In the genomic region with DNA sequence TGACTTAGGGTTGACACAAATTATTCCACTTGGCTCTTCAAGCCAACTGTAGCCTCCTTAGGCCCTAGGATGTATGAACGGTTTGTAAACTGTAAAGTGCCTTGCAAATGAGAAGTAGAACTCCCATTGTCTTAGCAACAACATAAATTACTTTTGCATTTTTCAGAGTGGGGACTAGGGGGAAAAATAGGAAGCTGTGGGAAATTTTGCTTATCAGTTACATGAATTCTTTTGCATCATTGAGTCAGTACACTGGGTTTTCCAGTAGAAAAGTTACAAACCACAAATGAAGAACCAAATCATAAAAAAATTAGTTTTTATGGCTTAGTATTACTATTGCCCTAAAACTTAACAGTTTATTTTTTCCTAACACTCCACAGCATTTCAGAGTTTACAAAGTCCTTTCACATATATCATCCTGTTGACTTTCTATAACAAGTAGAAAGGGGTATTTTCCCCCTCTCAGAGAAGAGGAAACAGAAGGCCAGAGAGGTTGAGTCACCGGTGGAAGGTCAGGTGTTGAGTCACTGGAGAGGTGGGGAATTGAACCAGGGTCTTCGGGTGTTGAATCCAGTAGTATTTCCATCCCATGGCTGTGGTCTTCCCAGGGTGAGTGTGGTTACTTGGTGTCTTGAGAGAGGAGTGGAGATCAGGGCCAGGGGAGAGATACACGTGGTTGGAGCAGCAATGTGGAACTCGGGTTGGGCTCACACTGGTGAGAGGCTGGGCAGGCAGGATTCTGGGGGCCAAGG, we compare ENCODE assay signal across 17 cellular contexts.
A peak's percentile ranks its signal among the peaks of the same experiment; 100 is the strongest.
DNase-seq lines count a peak whose midpoint lies in the region; ATAC-seq and TF ChIP-seq lines count a peak whose summit lies in the region.
"Had no signal": no experiment of that assay in that cellular context is flagged by ENCODE, and none has a peak within 500 bp of the region (broad histone marks: within the 10 kb centered on the region; RNA-seq: fewer than 3 reads in every experiment).

No MANE protein-coding gene starts in this region.

- no peak for TF ChIP-seq RAD21 in IMR-90 (IDR thresholded peaks at IDR 0.05; ENCODE audit: low read length)

- H3K9me3 Mint-ChIP-seq in stimulated activated effector memory CD8-positive, alpha-beta T cell treated with anti-CD3 and anti-CD28 coated beads, Interleukin-12 subunit alpha, Interleukin-12 subunit beta, amount 100 ng/mL, for 72 hours: no peaks in the 10 kb centered on the region
- H3K9me3 Mint-ChIP-seq in H9: no peaks in the 10 kb centered on the region
- H3K9me3 Mint-ChIP-seq: mesothelial cell of epicardium had no signal

- in situ Hi-C loops in IMR-90 (cut with MboI; ENCODE audit: low sequenced_read_pairs) (loop anchor here (5.0 to 10.0 kb wide), 3 partner anchors 1208 to 1418 kb away; no protein-coding TSS in a partner anchor), brain microvascular endothelial cell (cut with HindIII; ENCODE audit: low pct_ligation_motif_present, low sequenced_read_pairs) (loop anchor here (10.0 kb wide), 1 partner anchor 1298 kb away; no protein-coding TSS in a partner anchor)

- no peak overlapping the region for H2BK20ac ChIP-seq in IMR-90 (ENCODE audit: low read depth, low read length)
- H2BK20ac ChIP-seq in H9 (ENCODE audit: low read depth, low read length, poor library complexity, severe bottlenecking): no peak overlapping the region

- no peaks in the 10 kb centered on the region for H3K36me3 Mint-ChIP-seq in stimulated activated effector memory CD8-positive, alpha-beta T cell treated with anti-CD3 and anti-CD28 coated beads, Interleukin-12 subunit alpha, Interleukin-12 subunit beta, amount 100 ng/mL, for 72 hours
- no peaks in the 10 kb centered on the region for H3K36me3 Mint-ChIP-seq in H9 (ENCODE audit: insufficient read depth in 1 of 3, low read depth in 3 of 3)
- H3K36me3 Mint-ChIP-seq: mesothelial cell of epicardium had no signal

- H2BK5ac ChIP-seq in IMR-90 (ENCODE audit: low read depth, low read length, poor library complexity, severe bottlenecking) (no peak overlapping the region), H9 (ENCODE audit: insufficient read length, low read length) (no peak overlapping the region)

- no peak overlapping the region for H3K9ac ChIP-seq in IMR-90 (ENCODE audit: low read depth, low read length)
- H3K9ac ChIP-seq in H9 (ENCODE audit: extremely low read depth, insufficient read length, low read length): no peak overlapping the region

- TF ChIP-seq POLR2A in IMR-90 (IDR thresholded peaks at IDR 0.05; ENCODE audit: low read depth, low read length): no peak

- WGBS in IMR-90 (ENCODE audit: extremely low coverage in 2 of 2, insufficient read length in 1 of 2), 2 experiments: 94% methylated on average over 2 of the region's 5 CpGs; no CpG with 5 or more reads in 1 of the 2 experiments
- WGBS in H9 (ENCODE audit: extremely low coverage, insufficient read length, low lambda C conversion rate): no CpG with 5 or more reads among the region's 5 CpGs

- POLR2A ChIA-PET in IMR-90 (lab: Charles Lee; ENCODE audit: unreplicated experiment): no interaction called here

- no peaks in the 10 kb centered on the region for H3K36me3 ChIP-seq in IMR-90 (ENCODE audit: control insufficient read depth, insufficient read depth, low read length)
- H3K36me3 ChIP-seq in brain microvascular endothelial cell (replicated peaks): no peaks in the 10 kb centered on the region
- H3K36me3 ChIP-seq: spleen, tibial artery had no signal

- H2BK15ac ChIP-seq in IMR-90 (ENCODE audit: low read depth, low read length) (no peak overlapping the region), H9 (ENCODE audit: low read depth, low read length) (no peak overlapping the region)

- dilution Hi-C loops in IMR-90 (cut with HindIII; ENCODE audit: low sequenced_read_pairs, unreplicated experiment): loop anchor here (25.0 kb wide), 1 partner anchor 1300 kb away; the partner anchor contains the start of gene PLPP3

- H3K4ac ChIP-seq in IMR-90 (ENCODE audit: low read depth, low read length) (no peak overlapping the region), H9 (ENCODE audit: low read depth, low read length) (no peak overlapping the region)

- H3K14ac ChIP-seq in IMR-90 (replicated peaks; ENCODE audit: low read depth, low read length) (no peak overlapping the region), H9 (ENCODE audit: insufficient read depth, low read length) (no peak overlapping the region)

- H3K9me1 ChIP-seq in IMR-90 (ENCODE audit: insufficient read depth, low read length): no peaks in the 10 kb centered on the region

- H3K23me2 ChIP-seq in H9 (ENCODE audit: insufficient read length, low read depth, low read length, poor library complexity, severe bottlenecking): no peaks in the 10 kb centered on the region

- no peak overlapping the region for H3T11ph ChIP-seq in H9 (ENCODE audit: low read length)

- peak overlapping the region; percentile 6 for H3K27ac Mint-ChIP-seq in stimulated activated effector memory CD8-positive, alpha-beta T cell treated with anti-CD3 and anti-CD28 coated beads, Interleukin-12 subunit alpha, Interleukin-12 subunit beta, amount 100 ng/mL, for 72 hours
- H3K27ac Mint-ChIP-seq in H9: 0 out of 7 replicates have a peak overlapping the region, but pooled peaks of 1 of the 3 experiments have one; percentile 16
- H3K27ac Mint-ChIP-seq: mesothelial cell of epicardium had no signal

- H2BK12ac ChIP-seq in H9 (ENCODE audit: insufficient read length, low read depth, low read length): no peak overlapping the region

- H4K91ac ChIP-seq in IMR-90 (ENCODE audit: insufficient read depth, low read depth, low read length): no peak overlapping the region
- no peak overlapping the region for H4K91ac ChIP-seq in H9 (ENCODE audit: insufficient read length, low read depth, low read length)

- peaks cover 3% of the 10 kb centered on the region for H3K27me3 Mint-ChIP-seq in H9 (ENCODE audit: low read depth)

- DNase-seq in activated T-cell treated with anti-CD3 and anti-CD28 coated beads for 48 hours (ENCODE audit: low read depth) (peak; percentile 18), IMR-90 (peak; percentile 35), brain microvascular endothelial cell (peak; percentile 52), H9 (no peak), epidermal melanocyte (ENCODE audit: insufficient read length, low spot score) (no peak), RPMI8226 (no peak)
- no peak for DNase-seq in activated T-cell treated with anti-CD3 and anti-CD28 coated beads, Interleukin-2, amount 50 U/mL, for 1 hour
- DNase-seq in stimulated activated effector memory CD8-positive, alpha-beta T cell treated with anti-CD3 and anti-CD28 coated beads, Interleukin-12 subunit alpha, Interleukin-12 subunit beta, amount 100 ng/mL, for 72 hours (ENCODE audit: low spot score in 2 of 2): no peak
- DNase-seq: DMS53, glutamatergic neuron, islet precursor cell, NCI-H1048, NCI-H2171 treated with DMSO at 0.1 percent for 48 hours, SIG-M5, spleen, tibial artery had no signal

- no peak overlapping the region for H2AK9ac ChIP-seq in IMR-90 (replicated peaks; ENCODE audit: low read depth, low read length, poor library complexity)

- H4K8ac ChIP-seq in IMR-90 (ENCODE audit: low read depth in 2 of 2, low read length in 2 of 2) (no peak overlapping the region), H9 (replicated peaks; ENCODE audit: insufficient read length, low read depth, low read length) (no peak overlapping the region)

- H3K79me1 ChIP-seq in IMR-90 (ENCODE audit: low read depth in 1 of 2, low read length in 2 of 2) (no peaks in the 10 kb centered on the region), H9 (ENCODE audit: insufficient read depth, low read depth, low read length, poor library complexity, severe bottlenecking) (no peaks in the 10 kb centered on the region)

- H4K5ac ChIP-seq in IMR-90 (ENCODE audit: low read depth, low read length): no peak overlapping the region
- no peak overlapping the region for H4K5ac ChIP-seq in H9 (ENCODE audit: insufficient read length, low read depth, low read length)

- peaks cover 16% of the 10 kb centered on the region for H3K4me1 Mint-ChIP-seq in stimulated activated effector memory CD8-positive, alpha-beta T cell treated with anti-CD3 and anti-CD28 coated beads, Interleukin-12 subunit alpha, Interleukin-12 subunit beta, amount 100 ng/mL, for 72 hours
- peaks cover 18 to 20% of the 10 kb centered on the region in 2 experiments; a peak in 3 of 4 replicates for H3K4me1 Mint-ChIP-seq in H9

- H2BK120ac ChIP-seq in IMR-90 (ENCODE audit: low read depth, low read length): 0 out of 2 replicates have a peak overlapping the region, but pooled peaks have one; percentile 8
- H2BK120ac ChIP-seq in H9 (ENCODE audit: low read depth, low read length, poor library complexity, severe bottlenecking): no peak overlapping the region

- H3K27me3 ChIP-seq in IMR-90 (ENCODE audit: control insufficient read depth, insufficient read depth, low read length): no peaks in the 10 kb centered on the region
- H3K27me3 ChIP-seq in brain microvascular endothelial cell (replicated peaks): no peaks in the 10 kb centered on the region
- no peaks in the 10 kb centered on the region for H3K27me3 ChIP-seq in H9 (ENCODE audit: insufficient read depth, low read length)
- H3K27me3 ChIP-seq: spleen, tibial artery had no signal

- H2AK5ac ChIP-seq in IMR-90 (ENCODE audit: low read depth, low read length): no peak overlapping the region
- no peak overlapping the region for H2AK5ac ChIP-seq in H9 (ENCODE audit: insufficient read length, low read length)

- H3K4me1 ChIP-seq in IMR-90 (ENCODE audit: control insufficient read depth, insufficient read depth, low read length): peaks cover 3% of the 10 kb centered on the region; the same call in 1 of the 2 replicates
- H3K4me1 ChIP-seq in H9 (ENCODE audit: insufficient read depth, low read length): no peaks in the 10 kb centered on the region

- H3K56ac ChIP-seq in IMR-90 (ENCODE audit: extremely low read depth, insufficient read depth, low read length): no peak overlapping the region
- no peak overlapping the region for H3K56ac ChIP-seq in H9 (ENCODE audit: insufficient read length, low read depth, low read length)

- H3K23ac ChIP-seq in IMR-90 (ENCODE audit: low read depth, low read length): no peak overlapping the region
- no peak overlapping the region for H3K23ac ChIP-seq in H9 (ENCODE audit: insufficient read length, low read depth, low read length)

- no peaks in the 10 kb centered on the region for H3K79me2 ChIP-seq in H9 (ENCODE audit: insufficient read depth, low read length)

- no peak for TF ChIP-seq CTCF in IMR-90 (conservative IDR thresholded peaks at IDR 0.05; ENCODE audit: low read depth, low read length)
- no peak for TF ChIP-seq CTCF in brain microvascular endothelial cell (IDR thresholded peaks at IDR 0.05; ENCODE audit: low read depth, low read length, missing control alignments)
- no peak for TF ChIP-seq CTCF in H9 (conservative IDR thresholded peaks at IDR 0.05)

- H3K18ac ChIP-seq in IMR-90 (ENCODE audit: low read depth, low read length): no peak overlapping the region; the same call in 1 of the 2 replicates
- H3K18ac ChIP-seq in H9 (ENCODE audit: insufficient read length, low read depth, low read length): no peak overlapping the region

- CTCF ChIA-PET in IMR-90 (lab: Yijun Ruan, JAX): interaction anchor here (0.7 to 3.0 kb wide), 3 partner anchors 50 to 1298 kb away, joined by 3 to 19 read pairs (median 3); no protein-coding TSS in a partner anchor

- H4K20me1 ChIP-seq in IMR-90 (ENCODE audit: insufficient read depth, low read length) (no peaks in the 10 kb centered on the region), H9 (ENCODE audit: control insufficient read depth, insufficient read depth, insufficient read length) (no peaks in the 10 kb centered on the region)

- H3K4me3 Mint-ChIP-seq in stimulated activated effector memory CD8-positive, alpha-beta T cell treated with anti-CD3 and anti-CD28 coated beads, Interleukin-12 subunit alpha, Interleukin-12 subunit beta, amount 100 ng/mL, for 72 hours: peak overlapping the region; percentile 36
- no peak overlapping the region for H3K4me3 Mint-ChIP-seq in H9
- H3K4me3 Mint-ChIP-seq: mesothelial cell of epicardium had no signal

- H3K9me3 ChIP-seq in IMR-90 (ENCODE audit: control insufficient read depth, insufficient read depth, low read length) (no peaks in the 10 kb centered on the region), H9 (ENCODE audit: control insufficient read depth, low read depth, low read length) (no peaks in the 10 kb centered on the region)
- H3K9me3 ChIP-seq: spleen, tibial artery had no signal

- intact Hi-C loops in IMR-90 (cut with micrococcal nuclease): loop anchor here (10.0 kb wide), 4 partner anchors 138 to 1208 kb away; no protein-coding TSS in a partner anchor

- H3K4me2 ChIP-seq in IMR-90 (ENCODE audit: low read depth, low read length): no peak overlapping the region
- no peak overlapping the region for H3K4me2 ChIP-seq in H9 (ENCODE audit: insufficient read depth, insufficient read length, low read length)

- BruUV-seq in IMR-90 (replicated peaks; lab: Mats Ljungman, UMichigan): no TSS peak

- no peak overlapping the region for H2AFZ ChIP-seq in IMR-90 (replicated peaks; ENCODE audit: low read length, poor library complexity)
- H2AFZ ChIP-seq in H9 (ENCODE audit: low read length): no peak overlapping the region

- ATAC-seq in IMR-90 (ENCODE audit: low read depth): no peak
- ATAC-seq in stimulated activated effector memory CD8-positive, alpha-beta T cell treated with anti-CD3 and anti-CD28 coated beads, Interleukin-12 subunit alpha, Interleukin-12 subunit beta, amount 100 ng/mL, for 72 hours: peak; percentile 65

- H3K27ac ChIP-seq in IMR-90 (ENCODE audit: insufficient read depth, low read length) (no peak overlapping the region), brain microvascular endothelial cell (peak overlapping the region; percentile 47), H9 (ENCODE audit: insufficient read length, low read depth, low read length) (no peak overlapping the region)
- H3K27ac ChIP-seq: spleen had no signal

- H3K4me3 ChIP-seq in IMR-90 (ENCODE audit: insufficient read depth, low read depth, low read length): no peak overlapping the region
- H3K4me3 ChIP-seq in brain microvascular endothelial cell (ENCODE audit: low read depth, low read length): no peak overlapping the region

Comparison
In these comparisons a context has a peak if more than half of its experiments do, and no peak if none do; other contexts are left out.
1. DNase-seq: peak in activated T-cell treated with anti-CD3 and anti-CD28 coated beads for 48 hours (single experiment), IMR-90 (single experiment) and brain microvascular endothelial cell (single experiment); none in activated T-cell treated with anti-CD3 and anti-CD28 coated beads, Interleukin-2, amount 50 U/mL, for 1 hour (single experiment), stimulated activated effector memory CD8-positive, alpha-beta T cell treated with anti-CD3 and anti-CD28 coated beads, Interleukin-12 subunit alpha, Interleukin-12 subunit beta, amount 100 ng/mL, for 72 hours (0 of 2), H9 (single experiment), epidermal melanocyte (single experiment) and RPMI8226 (single experiment).